In the genomic region with DNA sequence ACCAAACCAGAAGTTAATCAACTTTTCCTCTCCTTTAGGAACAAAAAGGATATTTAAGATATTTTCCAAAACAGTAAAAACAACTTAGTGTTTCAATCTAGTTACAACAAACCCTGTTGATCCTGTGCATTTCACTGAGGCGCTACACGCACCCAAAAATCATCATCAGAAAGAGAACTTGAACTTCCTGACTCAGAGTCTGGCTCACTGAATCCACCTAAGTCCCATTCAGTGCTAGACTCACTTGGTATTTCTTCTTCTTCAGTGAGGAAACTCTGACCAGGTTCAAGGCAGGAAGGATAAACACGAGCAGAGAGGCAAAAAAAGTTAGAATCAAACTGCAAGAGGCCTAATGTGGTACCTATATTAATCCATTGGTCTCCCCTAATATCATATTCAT, we compare ENCODE assay signal across 9 cellular contexts. TPM values are rescaled to one million over a fixed set of nuclear protein-coding genes. Genes with fewer than 3 reads are reported as not detected.
DNase-seq lines count a peak whose midpoint lies in the region; ATAC-seq and TF ChIP-seq lines count a peak whose summit lies in the region.
"Had no signal": no experiment of that assay in that cellular context is flagged by ENCODE, and none has a peak within 500 bp of the region (broad histone marks: within the 10 kb centered on the region; RNA-seq: fewer than 3 reads in every experiment).

No MANE protein-coding gene starts in this region.

- peaks cover 15% of the 10 kb centered on the region for H3K4me1 ChIP-seq in hepatocyte (ENCODE audit: insufficient read depth)

- H3K4me2 ChIP-seq in hepatocyte, result peak overlapping the region; percentile 83

- H3K79me2 ChIP-seq in hepatocyte, result peaks cover 37% of the 10 kb centered on the region

- H3K4me3 ChIP-seq in AG04449 (ENCODE audit: low read depth, low read length) (peak overlapping the region; percentile 31), WI38 (ENCODE audit: low read depth, low read length) (peak overlapping the region; percentile 18; the same call in 1 of the 2 replicates), hepatocyte (no peak overlapping the region)

- no peaks in the 10 kb centered on the region for H3K9me2 ChIP-seq in hepatocyte (replicated peaks; ENCODE audit: insufficient read depth)

- POLR2A ChIA-PET in AG04449 (lab: Yijun Ruan, JAX), result no interaction called here

- CTCF ChIA-PET in AG04449 (lab: Yijun Ruan, JAX), result no interaction called here

- H2AFZ ChIP-seq in hepatocyte, result no peak overlapping the region

- TF ChIP-seq CTCF in AG04449 (IDR thresholded peaks at IDR 0.05; ENCODE audit: insufficient read depth, low read length, missing control alignments) (no peak), WI38 (IDR thresholded peaks at IDR 0.05; ENCODE audit: low read depth, low read length) (no peak), hepatocyte (IDR thresholded peaks at IDR 0.05; ENCODE audit: poor library complexity) (no peak)

- H3K36me3 ChIP-seq in hepatocyte (replicated peaks; ENCODE audit: insufficient read depth, low read depth), result no peaks in the 10 kb centered on the region

- DNase-seq in AG04449 (ENCODE audit: low read depth, low spot score) (no peak), HCEC 1CT (peak; percentile 26), hepatocyte (ENCODE audit: low spot score) (no peak), GM19238 (ENCODE audit: insufficient read length, low spot score) (no peak)
- no peak for DNase-seq in activated CD8-positive, alpha-beta memory T cell treated with anti-CD3 and anti-CD28 coated beads for 24 hours
- DNase-seq: NCI-H1092 had no signal

- no peaks in the 10 kb centered on the region for H3K9me3 ChIP-seq in hepatocyte (ENCODE audit: low read depth)

- 91% methylated on average over 3 of the region's 3 CpGs for WGBS in hepatocyte (ENCODE audit: low lambda C conversion rate, missing lambda C conversion rate)

- no peaks in the 10 kb centered on the region for H4K20me1 ChIP-seq in hepatocyte (ENCODE audit: insufficient read depth, poor library complexity, severe bottlenecking)

- no peak for ATAC-seq in HG02973 (IDR thresholded peaks at IDR 0.05; ENCODE audit: unreplicated experiment)
- no peak for ATAC-seq in GM18517 (IDR thresholded peaks at IDR 0.05; ENCODE audit: unreplicated experiment)

- H3K27ac ChIP-seq in hepatocyte, result no peak overlapping the region

- H3K27me3 ChIP-seq in hepatocyte, result no peaks in the 10 kb centered on the region

RNA-seq across cellular contexts. Expression of a gene that starts 2.2 kb away (rescaled TPM):
- total RNA-seq in hepatocyte, result 6.9 and 8.7 TPM in 2 replicates
- 3.5 TPM in 2 replicates for polyA plus RNA-seq in hepatocyte
